Comparison of ENCODE assay signal across 17 cellular contexts in genomic region chr1:184911103-184911502, GRCh38.
DNase-seq lines count a peak whose midpoint lies in the region; ATAC-seq and TF ChIP-seq lines count a peak whose summit lies in the region.
"Had no signal": no experiment of that assay in that cellular context is flagged by ENCODE, and none has a peak within 500 bp of the region (broad histone marks: within the 10 kb centered on the region; RNA-seq: fewer than 3 reads in every experiment).

No MANE protein-coding gene starts in this region.

- no peaks in the 10 kb centered on the region for H3K27me3 ChIP-seq in esophagus squamous epithelium
- no peaks in the 10 kb centered on the region for H3K27me3 ChIP-seq in GM23338 (ENCODE audit: insufficient read depth)
- H3K27me3 ChIP-seq in tibial nerve = no peaks in the 10 kb centered on the region

- peak overlapping the region; percentile 27 for H3K27ac Mint-ChIP-seq in T-helper 17 cell
- H3K27ac Mint-ChIP-seq in GM23338 = no peak overlapping the region

- ATAC-seq in T-helper 17 cell = no peak
- no peak for ATAC-seq in GM23338

- H3K36me3 ChIP-seq in esophagus squamous epithelium (no peaks in the 10 kb centered on the region), GM23338 (ENCODE audit: insufficient read depth) (no peaks in the 10 kb centered on the region), tibial nerve (no peaks in the 10 kb centered on the region)

- H3K27me3 Mint-ChIP-seq in T-helper 17 cell (no peaks in the 10 kb centered on the region), GM23338 (ENCODE audit: insufficient read depth, low read depth, poor library complexity) (no peaks in the 10 kb centered on the region)

- H3K4me1 Mint-ChIP-seq in T-helper 17 cell = peaks cover 21% of the 10 kb centered on the region
- H3K4me1 Mint-ChIP-seq in GM23338 = no peaks in the 10 kb centered on the region

- no peaks in the 10 kb centered on the region for H4K20me1 ChIP-seq in GM23338 (replicated peaks; ENCODE audit: insufficient read depth)

- peak; percentile 13 for DNase-seq in GM03348 (ENCODE audit: low spot score)
- DNase-seq in T-helper 17 cell = no peak
- no peak for DNase-seq in esophagus squamous epithelium (lab: John Stamatoyannopoulos, UW)
- peak; percentile 47 for DNase-seq in iris pigment epithelial cell (ENCODE audit: low read depth)
- DNase-seq in T-helper 1 cell = no peak
- no peak for DNase-seq in GM23338 (ENCODE audit: low spot score)
- DNase-seq in tibial nerve (ENCODE audit: low spot score in 2 of 2) = no peak
- DNase-seq: ACHN, AML-193, DMS79, GOT3, NCI-H1092 treated with DMSO at 0.1 percent for 48 hours, NCI-H2081 treated with DMSO at 0.1 percent for 48 hours, NCI-H446 treated with DMSO at 0.1 percent for 48 hours, SIG-M5 had no signal

- H3K4me2 ChIP-seq in GM23338 = no peak overlapping the region

- H3K9me2 ChIP-seq in GM23338 (ENCODE audit: insufficient read depth) = no peaks in the 10 kb centered on the region

- TF ChIP-seq CTCF in esophagus squamous epithelium (IDR thresholded peaks at IDR 0.05) = no peak
- no peak for TF ChIP-seq CTCF in GM23338 (conservative IDR thresholded peaks at IDR 0.05; ENCODE audit: low read depth in 2 of 2)
- TF ChIP-seq CTCF in tibial nerve (IDR thresholded peaks at IDR 0.05) = no peak

- H3K4me3 ChIP-seq in esophagus squamous epithelium = no peak overlapping the region
- no peak overlapping the region for H3K4me3 ChIP-seq in GM23338
- no peak overlapping the region for H3K4me3 ChIP-seq in tibial nerve
- H3K4me3 ChIP-seq: K562 had no signal

- WGBS in esophagus squamous epithelium, 2 donors = 54 to 69% methylated on average over 1 of the region's 1 CpG
- 86 to 96% methylated on average over 1 of the region's 1 CpG for WGBS in tibial nerve, 2 donors

- intact Hi-C loops in esophagus squamous epithelium (cut with DNase I) = no loop called here

- TF ChIP-seq EP300 in tibial nerve (IDR thresholded peaks at IDR 0.05) = no peak

- H3K9me3 Mint-ChIP-seq in GM23338 = no peaks in the 10 kb centered on the region

- H3K4me3 Mint-ChIP-seq in T-helper 17 cell (no peak overlapping the region), GM23338 (no peak overlapping the region)

- H3K36me3 Mint-ChIP-seq in T-helper 17 cell (ENCODE audit: low read depth) (peaks cover 3% of the 10 kb centered on the region), GM23338 (ENCODE audit: low read depth) (no peaks in the 10 kb centered on the region)

- TF ChIP-seq POLR2A in esophagus squamous epithelium (IDR thresholded peaks at IDR 0.05) = no peak
- TF ChIP-seq POLR2A in tibial nerve (IDR thresholded peaks at IDR 0.05) = no peak

- no peaks in the 10 kb centered on the region for H3K79me2 ChIP-seq in GM23338 (replicated peaks; ENCODE audit: insufficient read depth)

- no peaks in the 10 kb centered on the region for H3F3A ChIP-seq in GM23338 (replicated peaks; ENCODE audit: low read depth)

- H2AFZ ChIP-seq in GM23338 = no peak overlapping the region

- H3K9me3 ChIP-seq in T-helper 17 cell (ENCODE audit: control insufficient read depth, low read length, poor library complexity, severe bottlenecking) = no peaks in the 10 kb centered on the region
- H3K9me3 ChIP-seq in esophagus squamous epithelium = no peaks in the 10 kb centered on the region
- H3K9me3 ChIP-seq in tibial nerve = no peaks in the 10 kb centered on the region

- H3K4me1 ChIP-seq in esophagus squamous epithelium = peaks cover 0 to 42% (median 10%) of the 10 kb centered on the region in 3 donors
- no peaks in the 10 kb centered on the region for H3K4me1 ChIP-seq in GM23338 (ENCODE audit: insufficient read depth)
- H3K4me1 ChIP-seq in tibial nerve = peaks cover 0 to 36% (median 2%) of the 10 kb centered on the region in 4 donors

- H3K27ac ChIP-seq in esophagus squamous epithelium = peak overlapping the region in 3 of 4 donors; percentile 10 to 69 (median 53)
- no peak overlapping the region for H3K27ac ChIP-seq in GM23338 (ENCODE audit: low read depth)
- H3K27ac ChIP-seq in tibial nerve = no peak overlapping the region
- H3K27ac ChIP-seq: C4-2B had no signal

TF ChIP-seq in GM23338, 12 proteins besides CTCF, POLR2A, EP300 and RAD21 (continues in another document):
- TF ChIP-seq STAT1 (IDR thresholded peaks at IDR 0.05; ENCODE audit: unreplicated experiment) (no peak), EZH2 (IDR thresholded peaks at IDR 0.05; ENCODE audit: low read depth, unreplicated experiment) (no peak), EZH2phosphoT487 (IDR thresholded peaks at IDR 0.05; ENCODE audit: unreplicated experiment) (no peak), NANOG (IDR thresholded peaks at IDR 0.05; ENCODE audit: borderline replicate concordance) (no peak), JUNB (IDR thresholded peaks at IDR 0.05; ENCODE audit: unreplicated experiment) (no peak), CREB1 (CRISPR knock-in tag; IDR thresholded peaks at IDR 0.05; ENCODE audit: low read depth) (no peak), ZNF331 (CRISPR knock-in tag; IDR thresholded peaks at IDR 0.05; ENCODE audit: low read depth) (no peak), REST (IDR thresholded peaks at IDR 0.05; ENCODE audit: unreplicated experiment) (no peak)

Comparison
In these comparisons a context has a peak if more than half of its experiments do, and no peak if none do; other contexts are left out.
1. DNase-seq: peak in GM03348 (single experiment) and iris pigment epithelial cell (single experiment); none in T-helper 17 cell (0 of 3), esophagus squamous epithelium (single experiment), T-helper 1 cell (0 of 5), GM23338 (single experiment) and tibial nerve (0 of 2).
2. H3K27ac ChIP-seq: peak in esophagus squamous epithelium (3 of 4); none in GM23338 (single experiment) and tibial nerve (0 of 4).